ENCODE assay signal across 12 cellular contexts in genomic region chr14:54882521-54882920, GRCh38. TPM values are rescaled to one million over a fixed set of nuclear protein-coding genes. Genes with fewer than 3 reads are reported as not detected.
DNase-seq lines count a peak whose midpoint lies in the region; ATAC-seq and TF ChIP-seq lines count a peak whose summit lies in the region.
"Had no signal": no experiment of that assay in that cellular context is flagged by ENCODE, and none has a peak within 500 bp of the region (broad histone marks: within the 10 kb centered on the region; RNA-seq: fewer than 3 reads in every experiment).

No MANE protein-coding gene starts in this region.

- no peaks in the 10 kb centered on the region for H3K9me3 ChIP-seq in heart right ventricle
- H3K9me3 ChIP-seq: A549 had no signal

- POLR2A ChIA-PET in activated CD4-positive, alpha-beta T cell treated with anti-CD3 and anti-CD28 coated beads, Interleukin-2, amount 10 ng/mL, durations not matched to agents 7 days and 5 days (lab: Charles Lee) = no interaction called here
- POLR2A ChIA-PET in activated CD4-positive, alpha-beta memory T cell treated with anti-CD3 and anti-CD28 coated beads for 36 hours (lab: Charles Lee) = no interaction called here

- peak overlapping the region; percentile 96 for H3K27ac Mint-ChIP-seq in activated CD4-positive, alpha-beta T cell treated with anti-CD3 and anti-CD28 coated beads, Interleukin-2, amount 10 ng/mL, durations not matched to agents 7 days and 5 days
- H3K27ac Mint-ChIP-seq in activated CD4-positive, alpha-beta memory T cell treated with anti-CD3 and anti-CD28 coated beads for 36 hours = peak overlapping the region; percentile 94
- peak overlapping the region; percentile 99 for H3K27ac Mint-ChIP-seq in stimulated activated naive CD8-positive, alpha-beta T cell treated with anti-CD3 and anti-CD28 coated beads, Interleukin-15, amount 100 ng/mL, for 72 hours

- TF ChIP-seq CTCF in heart right ventricle (IDR thresholded peaks at IDR 0.05) = no peak

- H3K36me3 ChIP-seq in heart right ventricle (no peaks in the 10 kb centered on the region), H7 (replicated peaks; ENCODE audit: control insufficient read depth, insufficient read depth, low read length) (no peaks in the 10 kb centered on the region)

- ATAC-seq in heart right ventricle (peak in 2 of 8 donors; percentile 13 to 23), GM21447 (IDR thresholded peaks at IDR 0.05; ENCODE audit: unreplicated experiment) (no peak)
- no peak for ATAC-seq in stimulated activated naive CD8-positive, alpha-beta T cell treated with anti-CD3 and anti-CD28 coated beads, Interleukin-15, amount 100 ng/mL, for 72 hours

- peaks cover 62% of the 10 kb centered on the region for H3K4me1 Mint-ChIP-seq in activated CD4-positive, alpha-beta T cell treated with anti-CD3 and anti-CD28 coated beads, Interleukin-2, amount 10 ng/mL, durations not matched to agents 7 days and 5 days
- H3K4me1 Mint-ChIP-seq in activated CD4-positive, alpha-beta memory T cell treated with anti-CD3 and anti-CD28 coated beads for 36 hours (ENCODE audit: low read depth) = peaks cover 46% of the 10 kb centered on the region
- peaks cover 70% of the 10 kb centered on the region for H3K4me1 Mint-ChIP-seq in stimulated activated naive CD8-positive, alpha-beta T cell treated with anti-CD3 and anti-CD28 coated beads, Interleukin-15, amount 100 ng/mL, for 72 hours

- peaks cover 28% of the 10 kb centered on the region for H3K36me3 Mint-ChIP-seq in activated CD4-positive, alpha-beta T cell treated with anti-CD3 and anti-CD28 coated beads, Interleukin-2, amount 10 ng/mL, durations not matched to agents 7 days and 5 days (ENCODE audit: low read depth)
- H3K36me3 Mint-ChIP-seq in activated CD4-positive, alpha-beta memory T cell treated with anti-CD3 and anti-CD28 coated beads for 36 hours = no peaks in the 10 kb centered on the region

- H3K4me1 ChIP-seq in heart right ventricle = peaks cover 0 to 28% (median 13%) of the 10 kb centered on the region in 9 donors
- H3K4me1 ChIP-seq: A549 had no signal

- H3K27me3 Mint-ChIP-seq in activated CD4-positive, alpha-beta T cell treated with anti-CD3 and anti-CD28 coated beads, Interleukin-2, amount 10 ng/mL, durations not matched to agents 7 days and 5 days = no peaks in the 10 kb centered on the region
- no peaks in the 10 kb centered on the region for H3K27me3 Mint-ChIP-seq in activated CD4-positive, alpha-beta memory T cell treated with anti-CD3 and anti-CD28 coated beads for 36 hours
- no peaks in the 10 kb centered on the region for H3K27me3 Mint-ChIP-seq in stimulated activated naive CD8-positive, alpha-beta T cell treated with anti-CD3 and anti-CD28 coated beads, Interleukin-15, amount 100 ng/mL, for 72 hours

- H3K4me3 ChIP-seq in heart right ventricle (peak overlapping the region in 3 of 10 donors; percentile 44 to 54 (median 52)), H7 (ENCODE audit: insufficient read depth, low read depth, low read length) (no peak overlapping the region)

- intact Hi-C loops in activated CD4-positive, alpha-beta memory T cell treated with anti-CD3 and anti-CD28 coated beads for 36 hours (cut with micrococcal nuclease) = loop anchor here (5.0 kb wide), 2 partner anchors 110 to 445 kb away; no protein-coding TSS in a partner anchor
- intact Hi-C loops in heart right ventricle (cut with DNase I) = no loop called here

- no peak for DNase-seq in activated CD4-positive, alpha-beta T cell treated with anti-CD3 and anti-CD28 coated beads, Interleukin-2, amount 10 ng/mL, durations not matched to agents 7 days and 5 days
- DNase-seq in activated CD4-positive, alpha-beta T cell treated with anti-CD3 and anti-CD28 coated beads for 48 hours = no peak
- DNase-seq in activated CD4-positive, alpha-beta memory T cell treated with anti-CD3 and anti-CD28 coated beads for 36 hours = no peak
- DNase-seq in heart right ventricle (no peak), iPS-NIHi11 (ENCODE audit: low spot score) (no peak), H7 (no peak)
- DNase-seq in stimulated activated naive CD8-positive, alpha-beta T cell treated with anti-CD3 and anti-CD28 coated beads, Interleukin-15, amount 100 ng/mL, for 72 hours = no peak
- DNase-seq: GF-D8, midbrain, NCI-H510A treated with DMSO at 0.1 percent for 48 hours had no signal

- H3K27me3 ChIP-seq in heart right ventricle = no peaks in the 10 kb centered on the region
- H3K27me3 ChIP-seq in H7 (ENCODE audit: control insufficient read depth, insufficient read depth, low read length) = no peaks in the 10 kb centered on the region

- WGBS in heart right ventricle, 2 donors = 64 to 80% methylated on average over 6 of the region's 6 CpGs

- CTCF ChIA-PET in activated CD4-positive, alpha-beta T cell treated with anti-CD3 and anti-CD28 coated beads, Interleukin-2, amount 10 ng/mL, durations not matched to agents 7 days and 5 days (lab: Charles Lee) = interaction anchor here (0.8 to 1.7 kb wide), 3 partner anchors 17 to 25 kb away, joined by 3 to 5 read pairs (median 5); partner anchors contain the start of gene GCH1
- CTCF ChIA-PET in activated CD4-positive, alpha-beta memory T cell treated with anti-CD3 and anti-CD28 coated beads for 36 hours (lab: Charles Lee) = interaction anchor here (0.6 to 1.7 kb wide), 3 partner anchors 16 to 378 kb away, joined by 4 read pairs; no protein-coding TSS in a partner anchor

- H3K4me3 Mint-ChIP-seq in activated CD4-positive, alpha-beta T cell treated with anti-CD3 and anti-CD28 coated beads, Interleukin-2, amount 10 ng/mL, durations not matched to agents 7 days and 5 days = peak overlapping the region; percentile 79
- no peak overlapping the region for H3K4me3 Mint-ChIP-seq in activated CD4-positive, alpha-beta memory T cell treated with anti-CD3 and anti-CD28 coated beads for 36 hours
- peak overlapping the region; percentile 3 to 88 for H3K4me3 Mint-ChIP-seq in stimulated activated naive CD8-positive, alpha-beta T cell treated with anti-CD3 and anti-CD28 coated beads, Interleukin-15, amount 100 ng/mL, for 72 hours

- no peaks in the 10 kb centered on the region for H3K9me3 Mint-ChIP-seq in activated CD4-positive, alpha-beta T cell treated with anti-CD3 and anti-CD28 coated beads, Interleukin-2, amount 10 ng/mL, durations not matched to agents 7 days and 5 days
- H3K9me3 Mint-ChIP-seq in activated CD4-positive, alpha-beta memory T cell treated with anti-CD3 and anti-CD28 coated beads for 36 hours = no peaks in the 10 kb centered on the region
- H3K9me3 Mint-ChIP-seq in stimulated activated naive CD8-positive, alpha-beta T cell treated with anti-CD3 and anti-CD28 coated beads, Interleukin-15, amount 100 ng/mL, for 72 hours = no peaks in the 10 kb centered on the region

- peak overlapping the region in 9 of 10 donors; percentile 49 to 85 (median 76) for H3K27ac ChIP-seq in heart right ventricle
- H3K27ac ChIP-seq: A549 had no signal

RNA-seq across cellular contexts. Expression of gene GCH1, which starts 20.1 kb away (rescaled TPM):
- total RNA-seq in activated CD4-positive, alpha-beta T cell treated with anti-CD3 and anti-CD28 coated beads, Interleukin-2, amount 10 ng/mL, durations not matched to agents 7 days and 5 days = 10 to 100 TPM; 54.8 to 55.1 TPM
- total RNA-seq in activated CD4-positive, alpha-beta memory T cell treated with anti-CD3 and anti-CD28 coated beads for 36 hours = 10 to 100 TPM; 40.8 to 42.3 TPM
- 10 to 100 TPM in 1 of 10 donors, 1 to 10 TPM in 9; 1.0 to 11.0 (median 2.7) TPM for total RNA-seq in heart right ventricle
- 1 to 10 TPM; 2.3 to 3.3 TPM for polyA plus RNA-seq in heart right ventricle
- total RNA-seq in H7 (2014; rRNA removed; shearing (Covaris generic)) = 5.5 and 12.1 TPM in 2 replicates
